ENCODE assay signal across 9 cellular contexts in genomic region chr10:34739915-34740314, GRCh38.
DNase-seq lines count a peak whose midpoint lies in the region; ATAC-seq, FAIRE-seq and TF ChIP-seq lines count a peak whose summit lies in the region.
"Had no signal": no experiment of that assay in that cellular context is flagged by ENCODE, and none has a peak within 500 bp of the region (broad histone marks: within the 10 kb centered on the region; RNA-seq: fewer than 3 reads in every experiment).

No MANE protein-coding gene starts in this region.

- H3K36me3 ChIP-seq in K562 (ENCODE audit: control insufficient read depth, insufficient read depth, low read length) (no peaks in the 10 kb centered on the region), kidney (ENCODE audit: control insufficient read depth in 1 of 2, insufficient read depth in 2 of 2, low read length in 2 of 2) (no peaks in the 10 kb centered on the region), upper lobe of right lung (no peaks in the 10 kb centered on the region)

- ATAC-seq in K562 (peak; percentile 86), upper lobe of right lung (peak; percentile 90), GM21825 (IDR thresholded peaks at IDR 0.05; ENCODE audit: unreplicated experiment) (no peak), HG02938 (IDR thresholded peaks at IDR 0.05; ENCODE audit: unreplicated experiment) (no peak), GM18868 (IDR thresholded peaks at IDR 0.05; ENCODE audit: unreplicated experiment) (no peak)

- WGBS in K562 (ENCODE audit: insufficient coverage, low coverage, missing lambda C conversion rate) = 0% methylated on average over 9 of the region's 9 CpGs

- peaks cover 0 to 6% of the 10 kb centered on the region in 2 experiments; a peak in 1 of 5 replicates for H3K27me3 ChIP-seq in K562 (ENCODE audit: control insufficient read depth in 2 of 2, insufficient read depth in 2 of 2, low read length in 2 of 2)
- no peaks in the 10 kb centered on the region for H3K27me3 ChIP-seq in upper lobe of right lung

- CTCF ChIA-PET in K562 (lab: Yijun Ruan, JAX; ENCODE audit: low intra/inter-chr PET ratio) = no interaction called here

- BruUV-seq in K562 (replicated peaks; lab: Mats Ljungman, UMichigan) = no TSS peak

- in situ Hi-C loops in K562 (cut with MboI) = no loop called here

- no peaks in the 10 kb centered on the region for H4K20me1 ChIP-seq in K562 (replicated peaks; ENCODE audit: control insufficient read depth, insufficient read depth, low read length)

- H3K9me1 ChIP-seq in K562 (ENCODE audit: control insufficient read depth, insufficient read depth, low read length) = no peaks in the 10 kb centered on the region

- POLR2A ChIA-PET in K562 (lab: Yijun Ruan, JAX) = interaction anchor here (1.1 kb wide), 1 partner anchor 13 kb away, joined by 4 read pairs; no protein-coding TSS in a partner anchor

- DNase-seq in COR-L47 (lab: John Stamatoyannopoulos, UW) (peak; percentile 49), NCI-H1694 treated with DMSO at 0.1 percent for 48 hours (lab: John Stamatoyannopoulos, UW) (peak; percentile 7), K562 (ENCODE audit: extremely low read depth in 1 of 4, low spot score in 3 of 4) (peak in 2 of 4 experiments; percentile 27 to 35), kidney (peak; percentile 78), upper lobe of right lung (peak; percentile 68)

- TF ChIP-seq CTCF in K562 (IDR thresholded peaks at IDR 0.05 in 2 of 3, conservative IDR thresholded peaks at IDR 0.05 in 1 of 3; ENCODE audit: insufficient read depth in 2 of 3, low read depth in 1 of 3, low read length in 3 of 3) (no peak), kidney (IDR thresholded peaks at IDR 0.05; ENCODE audit: borderline replicate concordance, extremely low read depth, insufficient read depth) (no peak), upper lobe of right lung (IDR thresholded peaks at IDR 0.05) (no peak)

- no peak overlapping the region for H2AFZ ChIP-seq in K562 (ENCODE audit: low read depth, low read length)

- FAIRE-seq in K562 (lab: Jason Lieb, UNC) = peak; percentile 65
- no peak for FAIRE-seq in kidney (lab: Jason Lieb, UNC)
- FAIRE-seq: GM18507 had no signal

- no peak for TF ChIP-seq RAD21 in K562 (CRISPR knock-in tag; conservative IDR thresholded peaks at IDR 0.05 in 1 of 2, IDR thresholded peaks at IDR 0.05 in 1 of 2)

- no peak for TF ChIP-seq POLR2A in K562 (conservative IDR thresholded peaks at IDR 0.05)

- no peak overlapping the region; the same call in 1 of the 2 replicates for H3K4me2 ChIP-seq in K562 (ENCODE audit: insufficient read depth, low read length)

- H3K9ac ChIP-seq in K562 (ENCODE audit: insufficient read depth in 1 of 2, low read depth in 2 of 2, low read length in 2 of 2) (peak overlapping the region in 1 of 2 experiments; percentile 76; a peak in 1 of 4 replicates), kidney (ENCODE audit: low read length in 2 of 2) (no peak overlapping the region)

- H3K4me3 ChIP-seq in K562 = no peak overlapping the region
- H3K4me3 ChIP-seq in kidney (ENCODE audit: low read length in 2 of 2) = peak overlapping the region in 1 of 2 donors; percentile 22
- peak overlapping the region; percentile 5 for H3K4me3 ChIP-seq in upper lobe of right lung

- H3K9me3 ChIP-seq in K562 (replicated peaks; ENCODE audit: control insufficient read depth, insufficient read depth, low read depth, low read length) (no peaks in the 10 kb centered on the region), kidney (ENCODE audit: control insufficient read depth in 1 of 2, low read length in 2 of 2) (no peaks in the 10 kb centered on the region), upper lobe of right lung (no peaks in the 10 kb centered on the region)

- no peak for TF ChIP-seq EP300 in K562 (IDR thresholded peaks at IDR 0.05; ENCODE audit: low read length)

- H3K27ac ChIP-seq in K562 (ENCODE audit: extremely low read depth, low read depth, low read length) (no peak overlapping the region), kidney (ENCODE audit: low read depth in 2 of 2, low read length in 2 of 2) (peak overlapping the region; percentile 30 to 33), upper lobe of right lung (peak overlapping the region; percentile 20)

- H3K4me1 ChIP-seq in K562 (replicated peaks in 1 of 2; ENCODE audit: control insufficient read depth in 2 of 2, insufficient read depth in 2 of 2, low read length in 2 of 2) (peaks cover 0 to 4% of the 10 kb centered on the region in 2 experiments; a peak in 3 of 5 replicates), kidney (ENCODE audit: control insufficient read depth in 1 of 2, insufficient read depth in 1 of 2, low read depth in 1 of 2, low read length in 2 of 2) (peaks cover 14 to 23% of the 10 kb centered on the region in 2 donors), upper lobe of right lung (peaks cover 6% of the 10 kb centered on the region)

- intact Hi-C loops in K562 (cut with micrococcal nuclease) = loop anchor here (10.0 kb wide), 1 partner anchor 75 kb away; no protein-coding TSS in a partner anchor
- intact Hi-C loops in kidney (cut with DNase I) = no loop called here
- intact Hi-C loops in upper lobe of right lung (cut with DNase I) = no loop called here

- no peaks in the 10 kb centered on the region for H3K79me2 ChIP-seq in K562 (ENCODE audit: control insufficient read depth, insufficient read depth, low read length)

TF ChIP-seq in K562, 482 proteins besides CTCF, POLR2A, EP300 and RAD21 (continues in another document):
- TF ChIP-seq ZNF668 (CRISPR knock-in tag; IDR thresholded peaks at IDR 0.05) (no peak), RBBP5 (IDR thresholded peaks at IDR 0.05; ENCODE audit: borderline replicate concordance, insufficient read depth, low read length, poor library complexity, severe bottlenecking) (peak; percentile 62), SOX6 (IDR thresholded peaks at IDR 0.05) (peak; percentile 43; the same call in 1 of the 2 replicates), DDX20 (tag; IDR thresholded peaks at IDR 0.05; ENCODE audit: low read depth) (no peak), TAL1 (IDR thresholded peaks at IDR 0.05) (no peak), MEIS2 (IDR thresholded peaks at IDR 0.05; ENCODE audit: partially characterized antibody) (no peak), CHD1 (IDR thresholded peaks at IDR 0.05; ENCODE audit: low read length) (no peak), BMI1 (IDR thresholded peaks at IDR 0.05; ENCODE audit: low read length) (no peak), RHOXF2B (CRISPR knock-in tag; conservative IDR thresholded peaks at IDR 0.05) (no peak), MAFK (IDR thresholded peaks at IDR 0.05; ENCODE audit: low read length) (no peak), SMAD2 (IDR thresholded peaks at IDR 0.05; ENCODE audit: low read depth, low read length) (no peak), ZNF512 (tag; IDR thresholded peaks at IDR 0.05) (no peak), NFE2L1 (tag; IDR thresholded peaks at IDR 0.05; ENCODE audit: borderline replicate concordance, low read depth) (no peak), ELK1 (CRISPR knock-in tag; IDR thresholded peaks at IDR 0.05) (no peak), U2AF1 (optimal IDR thresholded peaks at IDR 0.05; ENCODE audit: low read depth, low read length) (no peak), CHD2 (IDR thresholded peaks at IDR 0.05; ENCODE audit: low read depth, low read length) (no peak), ZC3H8 (IDR thresholded peaks at IDR 0.05) (no peak), ZNF766 (CRISPR knock-in tag; conservative IDR thresholded peaks at IDR 0.05) (no peak), CREBBP (IDR thresholded peaks at IDR 0.05; ENCODE audit: low read depth, low read length) (no peak), TCF15 (CRISPR knock-in tag; IDR thresholded peaks at IDR 0.05) (no peak), ZNF584 (CRISPR knock-in tag; IDR thresholded peaks at IDR 0.05; ENCODE audit: low read depth) (no peak), TFAP4 (CRISPR knock-in tag; IDR thresholded peaks at IDR 0.05; ENCODE audit: borderline replicate concordance) (peak; percentile 94), SAFB2 (IDR thresholded peaks at IDR 0.05; ENCODE audit: borderline replicate concordance, low read depth, low read length, severe bottlenecking) (no peak), ZNF197 (CRISPR knock-in tag; IDR thresholded peaks at IDR 0.05; ENCODE audit: low read depth) (no peak), HEY1 (CRISPR knock-in tag; IDR thresholded peaks at IDR 0.05; ENCODE audit: borderline replicate concordance) (no peak)

Comparison
In these comparisons a context has a peak if more than half of its experiments do, and no peak if none do; other contexts are left out.
1. ATAC-seq: peak in K562 (single experiment) and upper lobe of right lung (single experiment); none in GM21825 (single experiment), HG02938 (single experiment) and GM18868 (single experiment).